26 cellular contexts compared by ENCODE assay signal in the genomic region with DNA sequence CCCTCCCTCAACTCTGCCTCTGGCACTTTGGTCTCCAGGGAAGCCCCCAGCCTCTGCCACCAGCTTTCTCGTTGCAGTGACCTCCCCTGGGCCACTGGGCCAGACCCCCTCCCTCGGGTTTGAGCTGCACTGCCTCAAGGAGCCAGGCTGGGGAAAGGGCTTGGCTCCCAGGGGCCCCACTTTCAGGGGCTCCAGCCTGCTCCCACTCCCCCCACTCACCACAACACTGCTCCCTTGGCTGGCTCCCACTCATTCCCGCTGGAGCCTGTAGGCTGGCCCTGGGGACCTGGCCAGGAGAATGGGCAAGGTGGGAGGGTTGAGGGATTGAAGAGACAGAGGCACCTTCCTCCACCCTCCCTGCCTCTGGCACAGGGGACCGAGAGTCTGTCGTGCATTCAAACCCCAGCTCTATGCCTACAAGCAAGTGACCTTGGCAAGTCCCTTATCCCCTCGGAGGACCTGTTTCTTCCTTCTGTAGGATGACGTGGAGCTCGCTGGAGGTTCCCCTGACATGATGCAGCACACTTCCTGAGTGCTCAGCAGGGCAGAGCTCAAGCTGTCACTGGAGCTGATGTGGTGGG. TPM values are rescaled to one million over a fixed set of nuclear protein-coding genes. Genes with fewer than 3 reads are reported as not detected.
DNase-seq lines count a peak whose midpoint lies in the region; ATAC-seq and TF ChIP-seq lines count a peak whose summit lies in the region.
"Had no signal": no experiment of that assay in that cellular context is flagged by ENCODE, and none has a peak within 500 bp of the region (broad histone marks: within the 10 kb centered on the region; RNA-seq: fewer than 3 reads in every experiment).

No MANE protein-coding gene starts in this region.

- H2AFZ ChIP-seq in H9 (ENCODE audit: low read length): no peak overlapping the region
- no peak overlapping the region for H2AFZ ChIP-seq in smooth muscle cell (ENCODE audit: low read depth)

- H3K4me1 ChIP-seq in H9 (ENCODE audit: insufficient read depth, low read length) (no peaks in the 10 kb centered on the region; the same call in 1 of the 2 replicates), smooth muscle cell (ENCODE audit: low read depth) (no peaks in the 10 kb centered on the region), mesendoderm (ENCODE audit: control insufficient read depth, low read depth, low read length) (no peaks in the 10 kb centered on the region)
- H3K4me1 ChIP-seq: ascending aorta, BE2C had no signal

- no peak overlapping the region for H2BK20ac ChIP-seq in H9 (ENCODE audit: low read depth, low read length, poor library complexity, severe bottlenecking)

- H3K27me3 ChIP-seq in H9 (ENCODE audit: insufficient read depth, low read length) (peaks cover 7% of the 10 kb centered on the region; the same call in 1 of the 2 replicates), smooth muscle cell (ENCODE audit: low read depth) (peaks cover 43% of the 10 kb centered on the region), mesendoderm (ENCODE audit: insufficient read depth, low read length, poor library complexity) (peaks cover 10% of the 10 kb centered on the region)
- H3K27me3 ChIP-seq: ascending aorta had no signal

- peaks cover 6% of the 10 kb centered on the region in 2 experiments for H3K9me3 Mint-ChIP-seq in H9
- H3K9me3 Mint-ChIP-seq in stimulated activated memory B cell treated with anti-CD40 and anti-IgM and Interleukin-4, amounts not matched to agents 10 μg/mL and 1 μg/mL and 100 μg/mL, for 72 hours: peaks cover 6% of the 10 kb centered on the region

- H2BK5ac ChIP-seq in H9 (ENCODE audit: insufficient read length, low read length): no peak overlapping the region
- no peak overlapping the region for H2BK5ac ChIP-seq in mesendoderm (ENCODE audit: low read length)

- H3K4me1 Mint-ChIP-seq in H9: peaks cover 3 to 5% of the 10 kb centered on the region in 2 experiments; a peak in 3 of 4 replicates
- no peaks in the 10 kb centered on the region for H3K4me1 Mint-ChIP-seq in stimulated activated memory B cell treated with anti-CD40 and anti-IgM and Interleukin-4, amounts not matched to agents 10 μg/mL and 1 μg/mL and 100 μg/mL, for 72 hours
- H3K4me1 Mint-ChIP-seq: activated CD4-positive, alpha-beta memory T cell treated with anti-CD3 and anti-CD28 coated beads, Interleukin-2, amount 10 ng/mL, durations not matched to agents 7 days and 5 days had no signal

- H2BK120ac ChIP-seq in H9 (ENCODE audit: low read depth, low read length, poor library complexity, severe bottlenecking) (no peak overlapping the region), mesendoderm (ENCODE audit: low read depth, low read length) (no peak overlapping the region)

- H4K20me1 ChIP-seq in H9 (ENCODE audit: control insufficient read depth, insufficient read depth, insufficient read length) (no peaks in the 10 kb centered on the region), smooth muscle cell (ENCODE audit: low read depth) (no peaks in the 10 kb centered on the region)

- H3K4me2 ChIP-seq in H9 (ENCODE audit: insufficient read depth, insufficient read length, low read length) (no peak overlapping the region), smooth muscle cell (no peak overlapping the region), mesendoderm (ENCODE audit: low read length) (no peak overlapping the region)

- H3K23ac ChIP-seq in H9 (ENCODE audit: insufficient read length, low read depth, low read length): no peak overlapping the region
- no peak overlapping the region for H3K23ac ChIP-seq in mesendoderm (ENCODE audit: low read length)

- ATAC-seq in esophagus mucosa: peak; percentile 10
- ATAC-seq in stimulated activated memory B cell treated with anti-CD40 and anti-IgM and Interleukin-4, amounts not matched to agents 10 μg/mL and 1 μg/mL and 100 μg/mL, for 72 hours: no peak
- ATAC-seq: effector memory CD8-positive, alpha-beta T cell; HCT116; Panc1 had no signal

- H3K18ac ChIP-seq in H9 (ENCODE audit: insufficient read length, low read depth, low read length) (no peak overlapping the region), mesendoderm (ENCODE audit: low read length) (no peak overlapping the region)

- no peak overlapping the region for H4K91ac ChIP-seq in H9 (ENCODE audit: insufficient read length, low read depth, low read length)

- H3K79me1 ChIP-seq in H9 (ENCODE audit: insufficient read depth, low read depth, low read length, poor library complexity, severe bottlenecking) (no peaks in the 10 kb centered on the region), mesendoderm (ENCODE audit: low read length) (no peaks in the 10 kb centered on the region)

- TF ChIP-seq CTCF in H9 (conservative IDR thresholded peaks at IDR 0.05) (no peak), smooth muscle cell (IDR thresholded peaks at IDR 0.05; ENCODE audit: borderline replicate concordance, insufficient read depth, poor library complexity, severe bottlenecking) (no peak)

- H2AK5ac ChIP-seq in H9 (ENCODE audit: insufficient read length, low read length) (no peak overlapping the region), mesendoderm (ENCODE audit: low read length) (no peak overlapping the region)

- H3K27me3 Mint-ChIP-seq in H9 (ENCODE audit: low read depth): peaks cover 67% of the 10 kb centered on the region
- peaks cover 66% of the 10 kb centered on the region for H3K27me3 Mint-ChIP-seq in stimulated activated memory B cell treated with anti-CD40 and anti-IgM and Interleukin-4, amounts not matched to agents 10 μg/mL and 1 μg/mL and 100 μg/mL, for 72 hours

- H3K4me3 ChIP-seq in smooth muscle cell (no peak overlapping the region), mesendoderm (ENCODE audit: low read length) (no peak overlapping the region)
- H3K4me3 ChIP-seq: ascending aorta, ovary had no signal

- H3K9me3 ChIP-seq in H9 (ENCODE audit: control insufficient read depth, low read depth, low read length): no peaks in the 10 kb centered on the region
- peaks cover 5% of the 10 kb centered on the region for H3K9me3 ChIP-seq in smooth muscle cell (replicated peaks; ENCODE audit: low read depth)
- H3K9me3 ChIP-seq: ovary had no signal

- peaks cover 0 to 6% (median 0%) of the 10 kb centered on the region in 3 experiments; a peak in 2 of 7 replicates for H3K36me3 Mint-ChIP-seq in H9 (ENCODE audit: insufficient read depth in 1 of 3, low read depth in 3 of 3)
- peaks cover 4% of the 10 kb centered on the region for H3K36me3 Mint-ChIP-seq in stimulated activated memory B cell treated with anti-CD40 and anti-IgM and Interleukin-4, amounts not matched to agents 10 μg/mL and 1 μg/mL and 100 μg/mL, for 72 hours

- no peak overlapping the region for H3K27ac Mint-ChIP-seq in H9
- H3K27ac Mint-ChIP-seq in stimulated activated memory B cell treated with anti-CD40 and anti-IgM and Interleukin-4, amounts not matched to agents 10 μg/mL and 1 μg/mL and 100 μg/mL, for 72 hours: no peak overlapping the region
- H3K27ac Mint-ChIP-seq: activated CD4-positive, alpha-beta memory T cell treated with anti-CD3 and anti-CD28 coated beads, Interleukin-2, amount 10 ng/mL, durations not matched to agents 7 days and 5 days; effector memory CD8-positive, alpha-beta T cell had no signal

- H3K27ac ChIP-seq in H9 (ENCODE audit: insufficient read length, low read depth, low read length): no peak overlapping the region
- H3K27ac ChIP-seq in smooth muscle cell (ENCODE audit: low read depth): peak overlapping the region; percentile 10
- no peak overlapping the region for H3K27ac ChIP-seq in mesendoderm (ENCODE audit: low read depth, low read length)
- H3K27ac ChIP-seq: ascending aorta, ovary, VCaP had no signal

- H2BK15ac ChIP-seq in H9 (ENCODE audit: low read depth, low read length): no peak overlapping the region
- H2BK15ac ChIP-seq in mesendoderm (replicated peaks; ENCODE audit: low read depth): no peak overlapping the region

- H3K4me3 Mint-ChIP-seq in H9: no peak overlapping the region
- H3K4me3 Mint-ChIP-seq in stimulated activated memory B cell treated with anti-CD40 and anti-IgM and Interleukin-4, amounts not matched to agents 10 μg/mL and 1 μg/mL and 100 μg/mL, for 72 hours: no peak overlapping the region
- H3K4me3 Mint-ChIP-seq: activated CD4-positive, alpha-beta memory T cell treated with anti-CD3 and anti-CD28 coated beads, Interleukin-2, amount 10 ng/mL, durations not matched to agents 7 days and 5 days had no signal

- H3K23me2 ChIP-seq in H9 (ENCODE audit: insufficient read length, low read depth, low read length, poor library complexity, severe bottlenecking): peaks cover 7% of the 10 kb centered on the region

- H4K8ac ChIP-seq in H9 (replicated peaks; ENCODE audit: insufficient read length, low read depth, low read length): no peak overlapping the region
- no peak overlapping the region for H4K8ac ChIP-seq in mesendoderm (ENCODE audit: low read depth, low read length)

- H3K79me2 ChIP-seq in H9 (ENCODE audit: insufficient read depth, low read length) (no peaks in the 10 kb centered on the region), smooth muscle cell (ENCODE audit: low read depth) (no peaks in the 10 kb centered on the region), mesendoderm (ENCODE audit: control insufficient read depth, insufficient read depth, low read length) (no peaks in the 10 kb centered on the region)

- H3K14ac ChIP-seq in H9 (ENCODE audit: insufficient read depth, low read length): no peak overlapping the region

- H3F3A ChIP-seq in smooth muscle cell (ENCODE audit: low read depth): no peaks in the 10 kb centered on the region

- H4K5ac ChIP-seq in H9 (ENCODE audit: insufficient read length, low read depth, low read length) (no peak overlapping the region), mesendoderm (ENCODE audit: low read length) (no peak overlapping the region)

- DNase-seq in activated effector memory CD4-positive, alpha-beta T cell treated with anti-CD3 and anti-CD28 coated beads, Interleukin-2, amount 50 U/mL, for 16 hours: peak; percentile 17
- no peak for DNase-seq in activated effector memory CD4-positive, alpha-beta T cell treated with Interleukin-2 at 50 U/mL for 16 hours
- DNase-seq in H9 (peak; percentile 31), smooth muscle cell (lab: John Stamatoyannopoulos, UW; ENCODE audit: unreplicated experiment) (no peak), SIG-M5 treated with dmso at 0.1 percent for 504 hours (lab: John Stamatoyannopoulos, UW; ENCODE audit: unreplicated experiment) (no peak), mesendoderm (no peak)
- DNase-seq: activated CD4-positive, alpha-beta memory T cell treated with anti-CD3 and anti-CD28 coated beads, Interleukin-2, amount 10 ng/mL, durations not matched to agents 7 days and 5 days; activated naive CD4-positive, alpha-beta T cell treated with anti-CD3 and anti-CD28 coated beads, Interleukin-2, amount 50 U/mL, for 16 hours; activated T-cell treated with anti-CD3 and anti-CD28 coated beads, Interleukin-2, amount 50 U/mL, for 1 hour; BE2C; effector memory CD8-positive, alpha-beta T cell; Kasumi-1; NCI-H1048; NCI-H1930; NCI-H446; NK-92 treated with Interleukin-12 subunit alpha and Interleukin-12 subunit beta, amount 100 ng/mL, for 24 hours; stimulated activated CD4-positive, alpha-beta T cell treated with anti-CD3 and anti-CD28 coated beads, Interleukin-2, amount 100 ng/mL, for 24 hours; stimulated activated naive CD4-positive, alpha-beta T cell treated with Interleukin-2 at 50 U/mL for 16 hours; T-helper 2 cell had no signal

- no CpG with 5 or more reads among the region's 8 CpGs for WGBS in H9 (ENCODE audit: extremely low coverage, insufficient read length, low lambda C conversion rate)
- WGBS in smooth muscle cell (ENCODE audit: low lambda C conversion rate): 69% methylated on average over 8 of the region's 8 CpGs
- no CpG with 5 or more reads among the region's 8 CpGs for WGBS in mesendoderm (ENCODE audit: extremely low coverage, insufficient coverage, low lambda C conversion rate)

- H3K9ac ChIP-seq in H9 (ENCODE audit: extremely low read depth, insufficient read length, low read length) (no peak overlapping the region), smooth muscle cell (ENCODE audit: low read depth) (no peak overlapping the region), mesendoderm (ENCODE audit: low read length) (no peak overlapping the region)

- H3K4ac ChIP-seq in H9 (ENCODE audit: low read depth, low read length) (no peak overlapping the region), mesendoderm (ENCODE audit: low read depth, low read length) (no peak overlapping the region)

- H3T11ph ChIP-seq in H9 (ENCODE audit: low read length): no peak overlapping the region

- H3K36me3 ChIP-seq in smooth muscle cell (ENCODE audit: low read depth) (no peaks in the 10 kb centered on the region), mesendoderm (ENCODE audit: control insufficient read depth, insufficient read depth, low read length) (no peaks in the 10 kb centered on the region)
- H3K36me3 ChIP-seq: ascending aorta, BE2C, ovary had no signal

- H2BK12ac ChIP-seq in H9 (ENCODE audit: insufficient read length, low read depth, low read length): no peak overlapping the region

- H3K56ac ChIP-seq in H9 (ENCODE audit: insufficient read length, low read depth, low read length) (no peak overlapping the region), mesendoderm (ENCODE audit: low read length) (no peak overlapping the region)

RNA-seq across cellular contexts. Expression of gene KIF26A, which starts 19.2 kb away (rescaled TPM):
- total RNA-seq in H9 (2021) (43.0 and 44.2 TPM in 2 replicates), esophagus mucosa (1.00 TPM), smooth muscle cell (4.4 and 5.9 TPM in 2 replicates)
- 4.0 and 4.4 TPM in 2 replicates for polyA plus RNA-seq in smooth muscle cell
- 6.3 TPM for polyA plus RNA-seq in mesendoderm (2013, experiment 1 of 2)
- polyA plus RNA-seq in mesendoderm (2013, experiment 2 of 2): 6.3 TPM

RNA-seq across cellular contexts. Expression of gene ASPG, which starts 33.7 kb away (rescaled TPM):
- total RNA-seq in H9 (2021): 0.24 and 0.33 TPM in 2 replicates
- 59.2 TPM for total RNA-seq in esophagus mucosa
- 0.18 and 0.49 TPM in 2 replicates for total RNA-seq in smooth muscle cell
- polyA plus RNA-seq in smooth muscle cell: 0.47 and 1.2 TPM in 2 replicates
- 0.01 TPM for polyA plus RNA-seq in mesendoderm (2013, experiment 1 of 2)
- polyA plus RNA-seq in mesendoderm (2013, experiment 2 of 2): 0.08 TPM
- total RNA-seq: activated CD4-positive, alpha-beta memory T cell treated with anti-CD3 and anti-CD28 coated beads, Interleukin-2, amount 10 ng/mL, durations not matched to agents 7 days and 5 days; ascending aorta had no signal

Comparison
In these comparisons a context has a peak if more than half of its experiments do, and no peak if none do; other contexts are left out.
1. DNase-seq: peak in activated effector memory CD4-positive, alpha-beta T cell treated with anti-CD3 and anti-CD28 coated beads, Interleukin-2, amount 50 U/mL, for 16 hours (single experiment) and H9 (single experiment); none in activated effector memory CD4-positive, alpha-beta T cell treated with Interleukin-2 at 50 U/mL for 16 hours (single experiment), smooth muscle cell (single experiment), SIG-M5 treated with dmso at 0.1 percent for 504 hours (single experiment) and mesendoderm (single experiment).
2. RNA of gene ASPG, which starts 33.7 kb away (total RNA-seq): 59.2 TPM in esophagus mucosa (single experiment); 0.24 to 0.33 TPM in H9 and 0.18 to 0.49 TPM in smooth muscle cell; every median in the first group is over 10 times any median in the second.